In the genomic region with DNA sequence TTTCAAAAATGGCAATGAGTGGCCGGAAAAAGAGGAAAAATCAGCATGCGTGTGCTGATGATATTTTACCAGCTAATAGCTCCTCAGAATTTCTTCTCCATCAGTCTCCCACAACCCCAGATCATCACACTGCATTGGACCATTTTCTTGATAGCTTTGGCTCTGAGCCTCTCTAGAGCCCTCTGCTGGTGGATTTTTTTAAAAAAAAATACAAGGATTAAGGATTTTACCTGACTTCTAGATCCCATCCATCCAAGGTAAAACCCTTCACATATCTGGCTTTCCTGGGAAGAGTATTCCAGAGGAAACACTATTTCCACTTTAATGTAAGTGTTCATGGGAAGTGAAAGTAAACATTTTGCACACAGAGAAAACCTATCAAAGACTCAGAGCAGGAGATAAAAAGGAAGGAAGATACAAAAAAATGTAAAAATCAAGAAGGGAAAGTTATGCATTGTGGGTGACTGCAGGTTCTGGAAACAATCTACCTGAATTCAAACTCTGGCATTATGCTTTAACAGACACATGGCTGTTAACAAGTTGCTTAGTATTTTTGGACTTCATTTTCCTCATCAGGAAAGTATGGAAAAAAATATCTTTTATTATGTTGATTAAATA, we compare ENCODE assay signal across 8 cellular contexts.
DNase-seq lines count a peak whose midpoint lies in the region; ATAC-seq and TF ChIP-seq lines count a peak whose summit lies in the region.

No MANE protein-coding gene starts in this region.

- H3K27me3 ChIP-seq in DND-41 (ENCODE audit: insufficient read depth, low read length, poor library complexity), result no peaks in the 10 kb centered on the region

- H3K4me1 ChIP-seq in DND-41 (ENCODE audit: insufficient read depth, low read length), result no peaks in the 10 kb centered on the region

- in situ Hi-C loops in astrocyte of the spinal cord (cut with HindIII; ENCODE audit: low sequenced_read_pairs), result no loop called here

- no peak overlapping the region for H3K4me2 ChIP-seq in DND-41 (ENCODE audit: insufficient read depth, low read length)

- H3K4me1 Mint-ChIP-seq in mesothelial cell of epicardium, result no peaks in the 10 kb centered on the region
- no peaks in the 10 kb centered on the region for H3K4me1 Mint-ChIP-seq in activated naive CD8-positive, alpha-beta T cell treated with anti-CD3 and anti-CD28 coated beads for 36 hours

- no peak overlapping the region for H3K27ac Mint-ChIP-seq in mesothelial cell of epicardium
- H3K27ac Mint-ChIP-seq in activated naive CD8-positive, alpha-beta T cell treated with anti-CD3 and anti-CD28 coated beads for 36 hours, result no peak overlapping the region

- H3K4me3 ChIP-seq in DND-41 (ENCODE audit: low read depth in 1 of 2, low read length in 2 of 2), result no peak overlapping the region
- H3K4me3 ChIP-seq in astrocyte of the spinal cord (ENCODE audit: low read depth, low read length), result no peak overlapping the region

- ATAC-seq in DND-41 (ENCODE audit: insufficient read depth, low read depth) (peak; percentile 40; the same call in 1 of the 3 replicates), HG03159 (IDR thresholded peaks at IDR 0.05; ENCODE audit: unreplicated experiment) (no peak)

- DNase-seq in DND-41 (no peak), HuH-7 (ENCODE audit: low spot score) (peak; percentile 9), astrocyte of the spinal cord (ENCODE audit: low read depth, low spot score) (peak; percentile 16), mesothelial cell of epicardium (ENCODE audit: low spot score in 2 of 2, unreplicated experiment in 2 of 2) (no peak), SHP77 (lab: John Stamatoyannopoulos, UW) (no peak), mesenteric fat pad (ENCODE audit: low spot score) (no peak)
- no peak for DNase-seq in activated naive CD8-positive, alpha-beta T cell treated with anti-CD3 and anti-CD28 coated beads for 36 hours

- no peaks in the 10 kb centered on the region for H3K36me3 ChIP-seq in DND-41 (ENCODE audit: insufficient read depth, low read length)

- H3K9me3 Mint-ChIP-seq in mesothelial cell of epicardium, result peaks cover 14% of the 10 kb centered on the region
- peaks cover 14% of the 10 kb centered on the region for H3K9me3 Mint-ChIP-seq in activated naive CD8-positive, alpha-beta T cell treated with anti-CD3 and anti-CD28 coated beads for 36 hours

- H3K9ac ChIP-seq in DND-41 (ENCODE audit: low read depth, low read length), result no peak overlapping the region

- no peak overlapping the region for H3K27ac ChIP-seq in DND-41 (ENCODE audit: low read length)

- H3K4me3 Mint-ChIP-seq in mesothelial cell of epicardium, result no peak overlapping the region
- H3K4me3 Mint-ChIP-seq in activated naive CD8-positive, alpha-beta T cell treated with anti-CD3 and anti-CD28 coated beads for 36 hours, result no peak overlapping the region

- no peaks in the 10 kb centered on the region for H3K9me3 ChIP-seq in DND-41 (ENCODE audit: insufficient read depth, low read length, severe bottlenecking)

- H3K79me2 ChIP-seq in DND-41 (ENCODE audit: insufficient read depth, low read length), result no peaks in the 10 kb centered on the region

- TF ChIP-seq CTCF in DND-41 (IDR thresholded peaks at IDR 0.05; ENCODE audit: borderline replicate concordance, extremely low read depth, low read length, poor library complexity, severe bottlenecking) (peak; percentile 44), astrocyte of the spinal cord (IDR thresholded peaks at IDR 0.05; ENCODE audit: low read depth, low read length) (peak; percentile 44), mesothelial cell of epicardium (IDR thresholded peaks at IDR 0.05; ENCODE audit: unreplicated experiment) (peak; percentile 59)

- H4K20me1 ChIP-seq in DND-41 (ENCODE audit: insufficient read depth, low read length), result no peaks in the 10 kb centered on the region

- no peaks in the 10 kb centered on the region for H3K36me3 Mint-ChIP-seq in mesothelial cell of epicardium
- H3K36me3 Mint-ChIP-seq in activated naive CD8-positive, alpha-beta T cell treated with anti-CD3 and anti-CD28 coated beads for 36 hours, result no peaks in the 10 kb centered on the region

- H3K27me3 Mint-ChIP-seq in mesothelial cell of epicardium (ENCODE audit: low read depth), result no peaks in the 10 kb centered on the region
- no peaks in the 10 kb centered on the region for H3K27me3 Mint-ChIP-seq in activated naive CD8-positive, alpha-beta T cell treated with anti-CD3 and anti-CD28 coated beads for 36 hours

- H2AFZ ChIP-seq in DND-41 (ENCODE audit: low read depth, low read length), result no peak overlapping the region

Comparison
In these comparisons a context has a peak if more than half of its experiments do, and no peak if none do; other contexts are left out.
1. DNase-seq: peak in HuH-7 (single experiment) and astrocyte of the spinal cord (single experiment); none in DND-41 (single experiment), mesothelial cell of epicardium (0 of 2), activated naive CD8-positive, alpha-beta T cell treated with anti-CD3 and anti-CD28 coated beads for 36 hours (single experiment), SHP77 (0 of 2) and mesenteric fat pad (single experiment).
2. Peak in every context shown above with its lines, with median percentiles within 50 percentile points of each other: CTCF ChIP-seq.